ENCODE assay signal across 27 cellular contexts in the genomic region with DNA sequence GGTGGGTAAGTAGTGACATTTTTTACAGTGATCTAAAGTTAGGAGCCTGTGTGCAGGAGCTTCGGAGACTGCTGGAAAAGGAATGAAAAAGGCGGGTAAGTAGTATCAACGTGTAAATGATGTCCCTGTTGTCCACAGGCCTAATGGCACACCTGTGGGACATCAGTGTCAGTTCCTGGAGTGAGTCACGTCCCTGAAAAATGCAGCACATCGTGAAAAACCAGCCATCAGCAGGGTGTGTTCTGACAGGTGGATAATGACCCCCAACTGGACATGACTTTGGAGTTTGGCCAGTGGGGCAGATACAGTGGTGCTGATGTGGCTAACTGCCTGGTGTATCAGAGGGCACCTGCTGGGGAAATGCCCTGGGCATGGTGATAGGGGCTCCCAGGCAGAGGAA.
"Had no signal": no experiment of that assay in that cellular context is flagged by ENCODE, and none has a peak within 500 bp of the region (broad histone marks: within the 10 kb centered on the region; RNA-seq: fewer than 3 reads in every experiment).

No MANE protein-coding gene starts in this region.

- H3K4me1 ChIP-seq: left ventricle myocardium inferior, psoas muscle had no signal

- FAIRE-seq: frontal cortex, islet of Langerhans, small intestine had no signal

- H3K9me3 ChIP-seq: left ventricle myocardium inferior, psoas muscle, sigmoid colon, stomach, thyroid gland had no signal

- H2AFZ ChIP-seq: parathyroid adenoma had no signal

- H3K27ac Mint-ChIP-seq: activated CD4-positive, alpha-beta memory T cell treated with anti-CD3 and anti-CD28 coated beads, Interleukin-2, amount 10 ng/mL, durations not matched to agents 7 days and 5 days; activated naive CD4-positive, alpha-beta T cell treated with anti-CD3 and anti-CD28 coated beads, Interleukin-2, amount 10 ng/mL, durations not matched to agents 7 days and 5 days; activated T-cell treated with anti-CD3 and anti-CD28 coated beads, Interleukin-2, amount 50 U/mL, for 24 hours; endodermal cell; nephron; stimulated activated naive B cell treated with anti-CD40 and anti-IgM and Interleukin-4, amounts not matched to agents 10 μg/mL and 1 μg/mL and 100 μg/mL, for 72 hours; T-helper 17 cell had no signal

- H3K4me3 ChIP-seq: left ventricle myocardium inferior, lung, psoas muscle, sigmoid colon, stomach, thyroid gland had no signal

- H3K9ac ChIP-seq: parathyroid adenoma had no signal

- DNase-seq: activated CD4-positive, alpha-beta memory T cell treated with anti-CD3 and anti-CD28 coated beads, Interleukin-2, amount 10 ng/mL, durations not matched to agents 7 days and 5 days; activated CD4-positive, alpha-beta T cell treated with anti-CD3 and anti-CD28 coated beads for 48 hours; activated CD8-positive, alpha-beta memory T cell treated with anti-CD3 and anti-CD28 coated beads, Interleukin-2, amount 50 U/mL, for 48 hours; activated gamma-delta T cell; activated naive CD4-positive, alpha-beta T cell treated with anti-CD3 and anti-CD28 coated beads, Interleukin-2, amount 10 ng/mL, durations not matched to agents 7 days and 5 days; activated T-cell treated with anti-CD3 and anti-CD28 coated beads, Interleukin-2, amount 50 U/mL, for 24 hours; amygdala; central memory CD4-positive, alpha-beta T cell; endodermal cell; left ventricle myocardium inferior; nucleus accumbens; psoas muscle; small intestine; stimulated activated CD4-positive, alpha-beta T cell treated with anti-CD3 and anti-CD28 coated beads, Interleukin-15, amount 100 ng/mL, for 24 hours; stimulated activated CD4-positive, alpha-beta T cell treated with anti-CD3 and anti-CD28 coated beads, Interleukin-2, amount 100 ng/mL, for 24 hours; stimulated activated naive B cell treated with anti-CD40 and anti-IgM and Interleukin-4, amounts not matched to agents 10 μg/mL and 1 μg/mL and 100 μg/mL, for 72 hours; stomach; T-helper 17 cell; T1000; thyroid gland; WERI-Rb-1 had no signal

- H3K27me3 ChIP-seq: sigmoid colon, stomach, thyroid gland had no signal

- H3K79me2 ChIP-seq: parathyroid adenoma had no signal

- H3K27ac ChIP-seq: left ventricle myocardium inferior, parathyroid adenoma, psoas muscle, sigmoid colon, stomach, thyroid gland, WERI-Rb-1 had no signal

- H3K9me3 Mint-ChIP-seq: activated CD4-positive, alpha-beta memory T cell treated with anti-CD3 and anti-CD28 coated beads, Interleukin-2, amount 10 ng/mL, durations not matched to agents 7 days and 5 days; activated naive CD4-positive, alpha-beta T cell treated with anti-CD3 and anti-CD28 coated beads, Interleukin-2, amount 10 ng/mL, durations not matched to agents 7 days and 5 days; activated T-cell treated with anti-CD3 and anti-CD28 coated beads, Interleukin-2, amount 50 U/mL, for 24 hours; endodermal cell; nephron; stimulated activated naive B cell treated with anti-CD40 and anti-IgM and Interleukin-4, amounts not matched to agents 10 μg/mL and 1 μg/mL and 100 μg/mL, for 72 hours had no signal

- H3K27me3 Mint-ChIP-seq: activated CD4-positive, alpha-beta memory T cell treated with anti-CD3 and anti-CD28 coated beads, Interleukin-2, amount 10 ng/mL, durations not matched to agents 7 days and 5 days; activated naive CD4-positive, alpha-beta T cell treated with anti-CD3 and anti-CD28 coated beads, Interleukin-2, amount 10 ng/mL, durations not matched to agents 7 days and 5 days; activated T-cell treated with anti-CD3 and anti-CD28 coated beads, Interleukin-2, amount 50 U/mL, for 24 hours; stimulated activated naive B cell treated with anti-CD40 and anti-IgM and Interleukin-4, amounts not matched to agents 10 μg/mL and 1 μg/mL and 100 μg/mL, for 72 hours; T-helper 17 cell had no signal

- H3K4me3 Mint-ChIP-seq: activated CD4-positive, alpha-beta memory T cell treated with anti-CD3 and anti-CD28 coated beads, Interleukin-2, amount 10 ng/mL, durations not matched to agents 7 days and 5 days; activated naive CD4-positive, alpha-beta T cell treated with anti-CD3 and anti-CD28 coated beads, Interleukin-2, amount 10 ng/mL, durations not matched to agents 7 days and 5 days; activated T-cell treated with anti-CD3 and anti-CD28 coated beads, Interleukin-2, amount 50 U/mL, for 24 hours; endodermal cell; nephron; stimulated activated naive B cell treated with anti-CD40 and anti-IgM and Interleukin-4, amounts not matched to agents 10 μg/mL and 1 μg/mL and 100 μg/mL, for 72 hours; T-helper 17 cell had no signal
